15 cellular contexts compared by ENCODE assay signal in genomic region chr1:6917067-6917466, GRCh38.
DNase-seq lines count a peak whose midpoint lies in the region; ATAC-seq and TF ChIP-seq lines count a peak whose summit lies in the region.
"Had no signal": no experiment of that assay in that cellular context is flagged by ENCODE, and none has a peak within 500 bp of the region (broad histone marks: within the 10 kb centered on the region; RNA-seq: fewer than 3 reads in every experiment).

No MANE protein-coding gene starts in this region.

- H3K36me3 ChIP-seq in GM23248 (ENCODE audit: low read depth) (no peaks in the 10 kb centered on the region), left ventricle myocardium inferior (no peaks in the 10 kb centered on the region)

- 0 out of 2 replicates have a peak, but pooled peaks cover 3% of the 10 kb centered on the region for H3F3A ChIP-seq in GM23248 (ENCODE audit: insufficient read depth)

- H3K27me3 Mint-ChIP-seq in brain (peaks cover 2% of the 10 kb centered on the region), nephron (ENCODE audit: low read depth) (no peaks in the 10 kb centered on the region)

- in situ Hi-C loops in GM23248 (cut with MboI) = no loop called here

- H3K4me1 ChIP-seq in GM23248 (ENCODE audit: insufficient read depth) = no peaks in the 10 kb centered on the region
- H3K4me1 ChIP-seq in left ventricle myocardium inferior = peaks cover under 1% of the 10 kb centered on the region

- H3K36me3 Mint-ChIP-seq in brain (peaks cover 30% of the 10 kb centered on the region), nephron (ENCODE audit: low read depth) (peaks cover 10% of the 10 kb centered on the region)

- 77 to 83% methylated on average over 4 of the region's 4 CpGs for WGBS in GM23248 (ENCODE audit: low coverage in 1 of 2, low lambda C conversion rate in 2 of 2, missing lambda C conversion rate in 2 of 2), 2 experiments

- DNase-seq in CMK (ENCODE audit: low read depth) (peak; percentile 35), left ventricle myocardium superior (no peak), superior temporal gyrus (ENCODE audit: extremely low spot score) (no peak), GM23248 (no peak), left ventricle myocardium inferior (no peak)
- peak; percentile 80 for DNase-seq in Jurkat, Clone E6-1 (ENCODE audit: low read depth, low spot score)
- DNase-seq: ACHN; Calu3; CD4-positive, CD25-positive, alpha-beta regulatory T cell; NCI-H1436; NCI-H2081; NCI-H510A treated with DMSO at 0.1 percent for 48 hours had no signal

- no peaks in the 10 kb centered on the region for H3K27me3 ChIP-seq in GM23248 (replicated peaks; ENCODE audit: insufficient read depth)
- peaks cover 28% of the 10 kb centered on the region for H3K27me3 ChIP-seq in left ventricle myocardium inferior (ENCODE audit: low read depth)

- intact Hi-C loops in left ventricle myocardium superior (cut with micrococcal nuclease) (no loop called here), left ventricle myocardium inferior (cut with micrococcal nuclease) (no loop called here)

- H3K9ac ChIP-seq in GM23248 = no peak overlapping the region

- H3K27ac Mint-ChIP-seq in brain (peak overlapping the region in 4 of 5 experiments; percentile 7 to 96 (median 63)), nephron (peak overlapping the region; percentile 36 to 94 (median 55))
- H3K27ac Mint-ChIP-seq: CD4-positive, CD25-positive, alpha-beta regulatory T cell had no signal

- no peak for TF ChIP-seq CTCF in brain (conservative IDR thresholded peaks at IDR 0.05)
- no peak for TF ChIP-seq CTCF in nephron (IDR thresholded peaks at IDR 0.05; ENCODE audit: unreplicated experiment in 3 of 3)
- TF ChIP-seq CTCF in left ventricle myocardium inferior (IDR thresholded peaks at IDR 0.05; ENCODE audit: borderline replicate concordance) = no peak

- no peak overlapping the region for H2AFZ ChIP-seq in GM23248

- H3K4me3 ChIP-seq in Jurkat, Clone E6-1 (ENCODE audit: low read length) = peak overlapping the region; percentile 11
- H3K4me3 ChIP-seq in GM23248 (no peak overlapping the region), left ventricle myocardium inferior (no peak overlapping the region)
- H3K4me3 ChIP-seq: GM12878 had no signal

- no peak for ATAC-seq in left ventricle myocardium superior
- ATAC-seq: GM12878 had no signal

- no peak overlapping the region for H3K4me2 ChIP-seq in GM23248 (ENCODE audit: unreplicated experiment)

- no peak overlapping the region for H3K4me3 Mint-ChIP-seq in brain
- H3K4me3 Mint-ChIP-seq in nephron = no peak overlapping the region
- H3K4me3 Mint-ChIP-seq: CD4-positive, CD25-positive, alpha-beta regulatory T cell had no signal

- H3K9me3 Mint-ChIP-seq in brain = peaks cover 10 to 39% (median 27%) of the 10 kb centered on the region in 5 experiments
- H3K9me3 Mint-ChIP-seq in nephron = peaks cover 27% of the 10 kb centered on the region

- no peaks in the 10 kb centered on the region for H3K79me2 ChIP-seq in GM23248 (ENCODE audit: insufficient read depth)

- H3K4me1 Mint-ChIP-seq in brain (peaks cover 66% of the 10 kb centered on the region), nephron (peaks cover 76% of the 10 kb centered on the region)
- H3K4me1 Mint-ChIP-seq: CD4-positive, CD25-positive, alpha-beta regulatory T cell had no signal

- H3K9me3 ChIP-seq in GM23248 (ENCODE audit: low read depth) (no peaks in the 10 kb centered on the region), left ventricle myocardium inferior (replicated peaks) (no peaks in the 10 kb centered on the region)

- H3K27ac ChIP-seq in GM23248 (no peak overlapping the region), left ventricle myocardium inferior (replicated peaks) (no peak overlapping the region)

- no peaks in the 10 kb centered on the region for H3K9me2 ChIP-seq in GM23248 (ENCODE audit: insufficient read depth)

- no peaks in the 10 kb centered on the region for H4K20me1 ChIP-seq in GM23248 (ENCODE audit: insufficient read depth)

Comparison
In these comparisons a context has a peak if more than half of its experiments do, and no peak if none do; other contexts are left out.
1. DNase-seq: peak in CMK (single experiment) and Jurkat, Clone E6-1 (single experiment); none in left ventricle myocardium superior (single experiment), superior temporal gyrus (single experiment), GM23248 (single experiment) and left ventricle myocardium inferior (single experiment).